Comparison of ENCODE assay signal across 32 cellular contexts in genomic region chr3:145959457-145960088, GRCh38.
A peak's percentile ranks its signal among the peaks of the same experiment; 100 is the strongest.
DNase-seq lines count a peak whose midpoint lies in the region; ATAC-seq, FAIRE-seq and TF ChIP-seq lines count a peak whose summit lies in the region.
"Had no signal": no experiment of that assay in that cellular context is flagged by ENCODE, and none has a peak within 500 bp of the region (broad histone marks: within the 10 kb centered on the region; RNA-seq: fewer than 3 reads in every experiment).

No MANE protein-coding gene starts in this region.

- no CpG with 5 or more reads among the region's 2 CpGs for WGBS in mesendoderm (ENCODE audit: extremely low coverage, insufficient coverage, low lambda C conversion rate)

- H3K36me3 ChIP-seq in mesendoderm (ENCODE audit: control insufficient read depth, insufficient read depth, low read length) = no peaks in the 10 kb centered on the region
- H3K36me3 ChIP-seq: colonic mucosa, gastrocnemius medialis, right lobe of liver, SJCRH30 had no signal

- no peak for TF ChIP-seq POLR2A in H54 (IDR thresholded peaks at IDR 0.05; ENCODE audit: low read depth, low read length)

- H3K56ac ChIP-seq in mesendoderm (ENCODE audit: low read length) = no peak overlapping the region

- no peak overlapping the region for H3K4ac ChIP-seq in mesendoderm (ENCODE audit: low read depth, low read length)

- no peak overlapping the region for H3K4me2 ChIP-seq in mesendoderm (ENCODE audit: low read length)

- no peak overlapping the region for H3K27ac ChIP-seq in mesendoderm (ENCODE audit: low read depth, low read length)
- H3K27ac ChIP-seq in RWPE1 = no peak overlapping the region
- H3K27ac ChIP-seq: colonic mucosa, gastrocnemius medialis, right lobe of liver, SJCRH30 had no signal

- no peak overlapping the region for H2AK5ac ChIP-seq in mesendoderm (ENCODE audit: low read length)

- TF ChIP-seq CTCF in osteocyte (IDR thresholded peaks at IDR 0.05) (no peak), RWPE1 (conservative IDR thresholded peaks at IDR 0.05; ENCODE audit: low read depth) (no peak)

- no peak overlapping the region for H3K18ac ChIP-seq in mesendoderm (ENCODE audit: low read length)

- H3K9ac ChIP-seq in mesendoderm (ENCODE audit: low read length) = no peak overlapping the region

- no peaks in the 10 kb centered on the region for H3K36me3 Mint-ChIP-seq in osteocyte (ENCODE audit: unreplicated experiment)
- H3K36me3 Mint-ChIP-seq: memory B cell; stimulated activated naive B cell treated with anti-CD40 and anti-IgM and Interleukin-4, amounts not matched to agents 10 μg/mL and 1 μg/mL and 100 μg/mL, for 72 hours had no signal

- H3K79me2 ChIP-seq in mesendoderm (ENCODE audit: control insufficient read depth, insufficient read depth, low read length) = no peaks in the 10 kb centered on the region

- H3K27ac Mint-ChIP-seq in osteocyte (ENCODE audit: unreplicated experiment) = no peak overlapping the region
- H3K27ac Mint-ChIP-seq: activated naive CD4-positive, alpha-beta T cell treated with anti-CD3 and anti-CD28 coated beads for 36 hours; activated T-cell treated with anti-CD3 and anti-CD28 coated beads, Interleukin-2, amount 50 U/mL, for 72 hours; memory B cell; progenitor cell of endocrine pancreas; stimulated activated naive B cell treated with anti-CD40 and anti-IgM and Interleukin-4, amounts not matched to agents 10 μg/mL and 1 μg/mL and 100 μg/mL, for 72 hours had no signal

- peaks cover 2% of the 10 kb centered on the region for H3K27me3 Mint-ChIP-seq in osteocyte (ENCODE audit: unreplicated experiment)
- H3K27me3 Mint-ChIP-seq: memory B cell; progenitor cell of endocrine pancreas; stimulated activated naive B cell treated with anti-CD40 and anti-IgM and Interleukin-4, amounts not matched to agents 10 μg/mL and 1 μg/mL and 100 μg/mL, for 72 hours had no signal

- no peaks in the 10 kb centered on the region for H3K79me1 ChIP-seq in mesendoderm (ENCODE audit: low read length)

- no peaks in the 10 kb centered on the region for H3K4me1 ChIP-seq in mesendoderm (ENCODE audit: control insufficient read depth, low read depth, low read length)
- H3K4me1 ChIP-seq: Caco-2, colonic mucosa, gastrocnemius medialis, right lobe of liver, SJCRH30 had no signal

- H2BK120ac ChIP-seq in mesendoderm (ENCODE audit: low read depth, low read length) = no peak overlapping the region

- ATAC-seq in GM18868 (IDR thresholded peaks at IDR 0.05; ENCODE audit: unreplicated experiment) = peak; percentile 57
- ATAC-seq: activated T-cell treated with anti-CD3 and anti-CD28 coated beads, Interleukin-2, amount 50 U/mL, for 72 hours; gastrocnemius medialis; Panc1; right lobe of liver; stimulated activated naive B cell treated with anti-CD40 and anti-IgM and Interleukin-4, amounts not matched to agents 10 μg/mL and 1 μg/mL and 100 μg/mL, for 72 hours had no signal

- no peak overlapping the region for H3K4me3 ChIP-seq in mesendoderm (ENCODE audit: low read length)
- H3K4me3 ChIP-seq: colonic mucosa, gastrocnemius medialis, right lobe of liver, SJCRH30 had no signal

- no peak overlapping the region for H2BK15ac ChIP-seq in mesendoderm (replicated peaks; ENCODE audit: low read depth)

- CTCF ChIA-PET in RWPE1 (lab: Yijun Ruan, JAX) = interaction anchor here (0.6 kb wide), 1 partner anchor 8 kb away, joined by 3 read pairs; no protein-coding TSS in a partner anchor

- H3K4me3 Mint-ChIP-seq in osteocyte (ENCODE audit: unreplicated experiment) = peak overlapping the region; percentile 12
- H3K4me3 Mint-ChIP-seq: activated naive CD4-positive, alpha-beta T cell treated with anti-CD3 and anti-CD28 coated beads for 36 hours; activated T-cell treated with anti-CD3 and anti-CD28 coated beads, Interleukin-2, amount 50 U/mL, for 72 hours; memory B cell; stimulated activated naive B cell treated with anti-CD40 and anti-IgM and Interleukin-4, amounts not matched to agents 10 μg/mL and 1 μg/mL and 100 μg/mL, for 72 hours had no signal

- no peak overlapping the region for H2BK5ac ChIP-seq in mesendoderm (ENCODE audit: low read length)

- no peaks in the 10 kb centered on the region for H3K9me3 Mint-ChIP-seq in osteocyte (ENCODE audit: unreplicated experiment)

- H3K23ac ChIP-seq in mesendoderm (ENCODE audit: low read length) = no peak overlapping the region

- no peak overlapping the region for H4K5ac ChIP-seq in mesendoderm (ENCODE audit: low read length)

- POLR2A ChIA-PET in RWPE1 (lab: Yijun Ruan, JAX; ENCODE audit: low non-redundant PET) = no interaction called here

- H4K8ac ChIP-seq in mesendoderm (ENCODE audit: low read depth, low read length) = no peak overlapping the region

- H3K27me3 ChIP-seq in mesendoderm (ENCODE audit: insufficient read depth, low read length, poor library complexity) = no peaks in the 10 kb centered on the region
- H3K27me3 ChIP-seq: colonic mucosa, gastrocnemius medialis, right lobe of liver, SJCRH30 had no signal

- peak; percentile 11 for FAIRE-seq in H54 (lab: Jason Lieb, UNC)
- FAIRE-seq: GM19239, H1 had no signal

- DNase-seq in H54 (ENCODE audit: insufficient read length, low spot score) = no peak
- peak; percentile 49 for DNase-seq in RPMI7951 (ENCODE audit: low read depth)
- DNase-seq in osteocyte (ENCODE audit: extremely low spot score, unreplicated experiment) = no peak
- DNase-seq in NCI-H526 (lab: John Stamatoyannopoulos, UW) = no peak
- DNase-seq in NCI-H524 (lab: John Stamatoyannopoulos, UW) = no peak
- no peak for DNase-seq in mesendoderm
- no peak for DNase-seq in RWPE1 (ENCODE audit: low spot score)
- DNase-seq: activated CD4-positive, alpha-beta T cell treated with anti-CD3 and anti-CD28 coated beads, Interleukin-2, amount 50 U/mL, for 4 hours; activated CD4-positive, CD25-positive, alpha-beta regulatory T cell; activated naive CD4-positive, alpha-beta T cell treated with anti-CD3 and anti-CD28 coated beads for 36 hours; activated T-cell treated with anti-CD3 and anti-CD28 coated beads, Interleukin-2, amount 50 U/mL, for 72 hours; C1 segment of cervical spinal cord; Caco-2; colonic mucosa; DMS79; effector CD8-positive, alpha-beta T cell; erythroblast; gastrocnemius medialis; GF-D8; hippocampal formation; NCI-H1048; NCI-H1694; right lobe of liver; SJCRH30; stimulated activated naive B cell treated with anti-CD40 and anti-IgM and Interleukin-4, amounts not matched to agents 10 μg/mL and 1 μg/mL and 100 μg/mL, for 72 hours; T-helper 1 cell had no signal

- peaks cover 16% of the 10 kb centered on the region for H3K4me1 Mint-ChIP-seq in osteocyte (ENCODE audit: unreplicated experiment)
- H3K4me1 Mint-ChIP-seq: stimulated activated naive B cell treated with anti-CD40 and anti-IgM and Interleukin-4, amounts not matched to agents 10 μg/mL and 1 μg/mL and 100 μg/mL, for 72 hours had no signal
